1 cellular context compared by ENCODE assay signal in genomic region chr5:176382721-176383120, GRCh38.
TF ChIP-seq lines count a peak whose summit lies in the region.

No MANE protein-coding gene starts in this region.

TF ChIP-seq in GM12878, 131 proteins besides CTCF, POLR2A, EP300 and RAD21:
- TF ChIP-seq SMAD5 (IDR thresholded peaks at IDR 0.05; ENCODE audit: low read depth) (peak; percentile 17; the same call in 1 of the 2 replicates), SP1 (IDR thresholded peaks at IDR 0.05; ENCODE audit: low read depth, low read length) (no peak), PML (IDR thresholded peaks at IDR 0.05; ENCODE audit: low read length) (0 out of 2 replicates have a peak, but pooled peaks have one; percentile 5), YBX1 (IDR thresholded peaks at IDR 0.05) (no peak), BCLAF1 (IDR thresholded peaks at IDR 0.05) (no peak), NFXL1 (IDR thresholded peaks at IDR 0.05; ENCODE audit: borderline replicate concordance) (no peak), TARDBP (IDR thresholded peaks at IDR 0.05; ENCODE audit: borderline replicate concordance) (no peak), BHLHE40 (IDR thresholded peaks at IDR 0.05; ENCODE audit: borderline replicate concordance in 1 of 2, low read depth in 2 of 2, low read length in 1 of 2) (no peak), EED (IDR thresholded peaks at IDR 0.05; ENCODE audit: low read depth) (no peak)
